8 cellular contexts compared by ENCODE assay signal in genomic region chr12:120725659-120726509, GRCh38. TPM values are rescaled to one million over a fixed set of nuclear protein-coding genes. Genes with fewer than 3 reads are reported as not detected.
A peak's percentile ranks its signal among the peaks of the same experiment; 100 is the strongest.
DNase-seq lines count a peak whose midpoint lies in the region; ATAC-seq and TF ChIP-seq lines count a peak whose summit lies in the region.

A gene with protein sequence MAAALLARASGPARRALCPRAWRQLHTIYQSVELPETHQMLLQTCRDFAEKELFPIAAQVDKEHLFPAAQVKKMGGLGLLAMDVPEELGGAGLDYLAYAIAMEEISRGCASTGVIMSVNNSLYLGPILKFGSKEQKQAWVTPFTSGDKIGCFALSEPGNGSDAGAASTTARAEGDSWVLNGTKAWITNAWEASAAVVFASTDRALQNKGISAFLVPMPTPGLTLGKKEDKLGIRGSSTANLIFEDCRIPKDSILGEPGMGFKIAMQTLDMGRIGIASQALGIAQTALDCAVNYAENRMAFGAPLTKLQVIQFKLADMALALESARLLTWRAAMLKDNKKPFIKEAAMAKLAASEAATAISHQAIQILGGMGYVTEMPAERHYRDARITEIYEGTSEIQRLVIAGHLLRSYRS (plus strand): TSS chr12:120725826. CDS start chr12:120725886, 60 bp downstream.

- ATAC-seq in GM21825 (IDR thresholded peaks at IDR 0.05; ENCODE audit: unreplicated experiment) = peak; percentile 94

- no peak for TF ChIP-seq CTCF in RWPE1 (conservative IDR thresholded peaks at IDR 0.05; ENCODE audit: low read depth)
- TF ChIP-seq CTCF in nephron progenitor cell (IDR thresholded peaks at IDR 0.05) = no peak

- peaks cover 43% of the 10 kb centered on the region for H3K36me3 Mint-ChIP-seq in activated T-helper 2 cell treated with anti-CD3 and anti-CD28 coated beads, Interferon-gamma antibody, Interleukin-2, Interleukin-4, amounts not matched to agents 10 μg/mL and 5 μg/mL and 100 μg/mL, durations not matched to agents 14 hours and 24 hours and 36 hours (ENCODE audit: low read depth)
- peaks cover 49% of the 10 kb centered on the region for H3K36me3 Mint-ChIP-seq in nephron progenitor cell (ENCODE audit: low read depth)
- peaks cover 42% of the 10 kb centered on the region for H3K36me3 Mint-ChIP-seq in stimulated activated naive CD8-positive, alpha-beta T cell treated with anti-CD3 and anti-CD28 coated beads, Interleukin-15, Interleukin-2, amounts not matched to agents 100 ng/mL and 50 ng/mL, for 24 hours (ENCODE audit: low read depth)

- CTCF ChIA-PET in RWPE1 (lab: Yijun Ruan, JAX) = interaction anchor here (0.7 to 1.6 kb wide), 3 partner anchors 21 to 246 kb away, joined by 3 to 6 read pairs (median 3); no protein-coding TSS in a partner anchor

- H3K4me1 Mint-ChIP-seq in activated T-helper 2 cell treated with anti-CD3 and anti-CD28 coated beads, Interferon-gamma antibody, Interleukin-2, Interleukin-4, amounts not matched to agents 10 μg/mL and 5 μg/mL and 100 μg/mL, durations not matched to agents 14 hours and 24 hours and 36 hours (ENCODE audit: low read depth) = peaks cover 20% of the 10 kb centered on the region
- peaks cover 18% of the 10 kb centered on the region for H3K4me1 Mint-ChIP-seq in nephron progenitor cell
- H3K4me1 Mint-ChIP-seq in stimulated activated naive CD8-positive, alpha-beta T cell treated with anti-CD3 and anti-CD28 coated beads, Interleukin-15, Interleukin-2, amounts not matched to agents 100 ng/mL and 50 ng/mL, for 24 hours (ENCODE audit: low read depth) = peaks cover 16% of the 10 kb centered on the region

- POLR2A ChIA-PET in RWPE1 (lab: Yijun Ruan, JAX; ENCODE audit: low non-redundant PET) = no interaction called here

- H3K27me3 Mint-ChIP-seq in activated T-helper 2 cell treated with anti-CD3 and anti-CD28 coated beads, Interferon-gamma antibody, Interleukin-2, Interleukin-4, amounts not matched to agents 10 μg/mL and 5 μg/mL and 100 μg/mL, durations not matched to agents 14 hours and 24 hours and 36 hours (ENCODE audit: low read depth) = no peaks in the 10 kb centered on the region
- H3K27me3 Mint-ChIP-seq in nephron progenitor cell (ENCODE audit: low read depth, poor library complexity) = peaks cover 6% of the 10 kb centered on the region
- H3K27me3 Mint-ChIP-seq in stimulated activated naive CD8-positive, alpha-beta T cell treated with anti-CD3 and anti-CD28 coated beads, Interleukin-15, Interleukin-2, amounts not matched to agents 100 ng/mL and 50 ng/mL, for 24 hours = no peaks in the 10 kb centered on the region

- peak within 1 kb of the TSS; percentile 37 for H3K27ac ChIP-seq in RWPE1

- no peaks in the 10 kb centered on the region for H3K9me3 Mint-ChIP-seq in activated T-helper 2 cell treated with anti-CD3 and anti-CD28 coated beads, Interferon-gamma antibody, Interleukin-2, Interleukin-4, amounts not matched to agents 10 μg/mL and 5 μg/mL and 100 μg/mL, durations not matched to agents 14 hours and 24 hours and 36 hours
- peaks cover 4% of the 10 kb centered on the region for H3K9me3 Mint-ChIP-seq in nephron progenitor cell
- H3K9me3 Mint-ChIP-seq in stimulated activated naive CD8-positive, alpha-beta T cell treated with anti-CD3 and anti-CD28 coated beads, Interleukin-15, Interleukin-2, amounts not matched to agents 100 ng/mL and 50 ng/mL, for 24 hours = no peaks in the 10 kb centered on the region

- H3K4me3 Mint-ChIP-seq in activated T-helper 2 cell treated with anti-CD3 and anti-CD28 coated beads, Interferon-gamma antibody, Interleukin-2, Interleukin-4, amounts not matched to agents 10 μg/mL and 5 μg/mL and 100 μg/mL, durations not matched to agents 14 hours and 24 hours and 36 hours (ENCODE audit: low read depth) = peak within 1 kb of the TSS; percentile 96
- H3K4me3 Mint-ChIP-seq in nephron progenitor cell = peak within 1 kb of the TSS; percentile 82
- H3K4me3 Mint-ChIP-seq in stimulated activated naive CD8-positive, alpha-beta T cell treated with anti-CD3 and anti-CD28 coated beads, Interleukin-15, Interleukin-2, amounts not matched to agents 100 ng/mL and 50 ng/mL, for 24 hours = peak within 1 kb of the TSS; percentile 88

- peak within 1 kb of the TSS; percentile 79 for H3K27ac Mint-ChIP-seq in activated T-helper 2 cell treated with anti-CD3 and anti-CD28 coated beads, Interferon-gamma antibody, Interleukin-2, Interleukin-4, amounts not matched to agents 10 μg/mL and 5 μg/mL and 100 μg/mL, durations not matched to agents 14 hours and 24 hours and 36 hours
- no peak within 1 kb of the TSS for H3K27ac Mint-ChIP-seq in nephron progenitor cell
- peak within 1 kb of the TSS; percentile 83 for H3K27ac Mint-ChIP-seq in stimulated activated naive CD8-positive, alpha-beta T cell treated with anti-CD3 and anti-CD28 coated beads, Interleukin-15, Interleukin-2, amounts not matched to agents 100 ng/mL and 50 ng/mL, for 24 hours

- intact Hi-C loops in activated T-helper 2 cell treated with anti-CD3 and anti-CD28 coated beads, Interferon-gamma antibody, Interleukin-2, Interleukin-4, amounts not matched to agents 10 μg/mL and 5 μg/mL and 100 μg/mL, durations not matched to agents 14 hours and 24 hours and 36 hours (cut with micrococcal nuclease) = loop anchor here (1.0 to 10.0 kb wide), 5 partner anchors 16 to 249 kb away; partner anchors contain the start of genes HNF1A, MLEC and UNC119B

- peak; percentile 85 for DNase-seq in EL
- DNase-seq in Kasumi-1 (lab: John Stamatoyannopoulos, UW) = peak; percentile 71 to 73
- peak; percentile 93 for DNase-seq in RWPE1 (ENCODE audit: low spot score)
- DNase-seq in activated T-helper 2 cell treated with anti-CD3 and anti-CD28 coated beads, Interferon-gamma antibody, Interleukin-2, Interleukin-4, amounts not matched to agents 10 μg/mL and 5 μg/mL and 100 μg/mL, durations not matched to agents 14 hours and 24 hours and 36 hours (ENCODE audit: low spot score) = peak; percentile 87
- peak; percentile 57 for DNase-seq in fibroblast of the conjunctiva (ENCODE audit: low read depth)
- DNase-seq in nephron progenitor cell = peak; percentile 98

RNA-seq across cellular contexts. Expression of the gene that starts here (rescaled TPM):
- total RNA-seq in activated T-helper 2 cell treated with anti-CD3 and anti-CD28 coated beads, Interferon-gamma antibody, Interleukin-2, Interleukin-4, amounts not matched to agents 10 μg/mL and 5 μg/mL and 100 μg/mL, durations not matched to agents 14 hours and 24 hours and 36 hours = 16.4 and 16.6 TPM in 2 replicates

Comparison
In these comparisons a context has a peak if more than half of its experiments do, and no peak if none do; other contexts are left out.
1. Peak in every context shown above with its lines: DNase-seq, ATAC-seq and H3K27ac ChIP-seq.